In genomic region chr2:20209373-20210109, GRCh38 we compare ENCODE assay signal across 21 cellular contexts. TPM values are rescaled to one million over a fixed set of nuclear protein-coding genes. Genes with fewer than 3 reads are reported as not detected.
DNase-seq lines count a peak whose midpoint lies in the region; ATAC-seq and TF ChIP-seq lines count a peak whose summit lies in the region.
"Had no signal": no experiment of that assay in that cellular context is flagged by ENCODE, and none has a peak within 500 bp of the region (broad histone marks: within the 10 kb centered on the region; RNA-seq: fewer than 3 reads in every experiment).

No MANE protein-coding gene starts in this region.

- no peak for TF ChIP-seq CTCF in RWPE2 (IDR thresholded peaks at IDR 0.05; ENCODE audit: poor library complexity, severe bottlenecking)

- DNase-seq in Ammon's horn (ENCODE audit: low spot score) (peak; percentile 60), RWPE2 (ENCODE audit: low spot score) (no peak), neuronal stem cell (ENCODE audit: low spot score) (no peak), EL (no peak), middle frontal gyrus (ENCODE audit: extremely low spot score, low spot score) (no peak)
- DNase-seq: activated CD4-positive, alpha-beta T cell treated with anti-CD3 and anti-CD28 coated beads, Interleukin-2, amount 50 U/mL, for 1 hour; activated naive CD8-positive, alpha-beta T cell treated with anti-CD3 and anti-CD28 coated beads, Interleukin-2, amount 10 ng/mL, durations not matched to agents 7 days and 5 days; DMS 273 treated with DMSO at 0.1 percent for 48 hours; foreskin fibroblast; GDM1; naive B cell; NCI-H1417; NCI-H524 treated with DMSO at 0.1 percent for 48 hours; SIG-M5; stimulated activated CD8-positive, alpha-beta memory T cell treated with anti-CD3 and anti-CD28 coated beads, Interleukin-4, amount 100 ng/mL, for 48 hours had no signal

- peak overlapping the region; percentile 18 for H3K18ac ChIP-seq in neuronal stem cell (ENCODE audit: low read length)

- peaks cover 84% of the 10 kb centered on the region for H3K4me1 ChIP-seq in RWPE2 (ENCODE audit: insufficient read depth, poor library complexity, severe bottlenecking)
- H3K4me1 ChIP-seq in esophagus (ENCODE audit: control insufficient read depth in 2 of 2, insufficient read depth in 2 of 2, low read length in 1 of 2) = peaks cover 6 to 51% of the 10 kb centered on the region in 2 donors
- H3K4me1 ChIP-seq in neuronal stem cell (ENCODE audit: control insufficient read depth in 2 of 2, insufficient read depth in 1 of 2, low read depth in 1 of 2, low read length in 2 of 2) = peaks cover 16 to 22% of the 10 kb centered on the region in 2 donors
- H3K4me1 ChIP-seq: right atrium auricular region had no signal

- H2AK5ac ChIP-seq in neuronal stem cell (ENCODE audit: low read depth, low read length) = no peak overlapping the region

- H3K9ac ChIP-seq in neuronal stem cell (ENCODE audit: low read depth, low read length, poor library complexity) = peak overlapping the region; percentile 51

- H3K4me2 ChIP-seq in neuronal stem cell (ENCODE audit: insufficient read depth, low read length, poor library complexity, severe bottlenecking) = no peak overlapping the region
- H3K4me2 ChIP-seq: GM23338 had no signal

- no peak overlapping the region for H2BK12ac ChIP-seq in neuronal stem cell (ENCODE audit: low read length)

- no peak overlapping the region for H3K4ac ChIP-seq in neuronal stem cell (ENCODE audit: low read length)

- H3K79me1 ChIP-seq in neuronal stem cell (ENCODE audit: low read depth, low read length) = peaks cover 24% of the 10 kb centered on the region

- WGBS in esophagus, 2 donors = 70 to 77% methylated on average over 21 of the region's 21 CpGs
- no CpG with 5 or more reads among the region's 21 CpGs for WGBS in neuronal stem cell (ENCODE audit: extremely low coverage in 2 of 2, insufficient read length in 2 of 2, insufficient replicate concordance in 1 of 2), 2 donors

- H3K4me3 ChIP-seq in RWPE2 (ENCODE audit: severe bottlenecking) = no peak overlapping the region
- no peak overlapping the region for H3K4me3 ChIP-seq in esophagus (ENCODE audit: low read depth in 1 of 2, low read length in 2 of 2)
- no peak overlapping the region for H3K4me3 ChIP-seq in neuronal stem cell (ENCODE audit: low read length in 2 of 2)
- H3K4me3 ChIP-seq: GM23338, right atrium auricular region had no signal

- H2BK15ac ChIP-seq in neuronal stem cell (ENCODE audit: low read length) = no peak overlapping the region

- no peak overlapping the region for H3K23ac ChIP-seq in neuronal stem cell (ENCODE audit: low read depth, low read length, poor library complexity)

- H3K9me3 ChIP-seq in RWPE2 (ENCODE audit: severe bottlenecking) (no peaks in the 10 kb centered on the region), esophagus (ENCODE audit: control insufficient read depth in 2 of 2, insufficient read depth in 1 of 2, low read depth in 1 of 2, low read length in 1 of 2) (no peaks in the 10 kb centered on the region), neuronal stem cell (replicated peaks in 1 of 2; ENCODE audit: control insufficient read depth in 2 of 2, insufficient read depth in 1 of 2, low read depth in 1 of 2, low read length in 2 of 2) (no peaks in the 10 kb centered on the region)
- H3K9me3 ChIP-seq: right atrium auricular region had no signal

- H3K27me3 ChIP-seq in RWPE2 (ENCODE audit: insufficient read depth, poor library complexity, severe bottlenecking) = no peaks in the 10 kb centered on the region
- no peaks in the 10 kb centered on the region for H3K27me3 ChIP-seq in esophagus (ENCODE audit: control insufficient read depth in 1 of 2, insufficient read depth in 2 of 2, low read length in 2 of 2)
- H3K27me3 ChIP-seq in neuronal stem cell (ENCODE audit: control insufficient read depth in 3 of 3, insufficient read depth in 3 of 3, low read depth in 1 of 3, low read length in 3 of 3) = no peaks in the 10 kb centered on the region
- H3K27me3 ChIP-seq: right atrium auricular region had no signal

- H2BK120ac ChIP-seq in neuronal stem cell (ENCODE audit: low read depth, low read length) = no peak overlapping the region

- H2AFZ ChIP-seq in neuronal stem cell (ENCODE audit: low read length) = no peak overlapping the region
- H2AFZ ChIP-seq: GM23338 had no signal

- H4K8ac ChIP-seq in neuronal stem cell (ENCODE audit: low read depth, low read length) = no peak overlapping the region

- H4K91ac ChIP-seq in neuronal stem cell (ENCODE audit: low read depth, low read length, poor library complexity) = no peak overlapping the region

- H3K36me3 ChIP-seq in RWPE2 (ENCODE audit: low read depth) = peaks cover 77% of the 10 kb centered on the region
- H3K36me3 ChIP-seq in esophagus (ENCODE audit: control insufficient read depth in 2 of 2, insufficient read depth in 2 of 2, low read length in 1 of 2) = peaks cover 0 to 19% of the 10 kb centered on the region in 2 donors
- H3K36me3 ChIP-seq in neuronal stem cell (replicated peaks in 1 of 2; ENCODE audit: control insufficient read depth in 2 of 2, insufficient read depth in 2 of 2, low read length in 2 of 2) = peaks cover 16 to 21% of the 10 kb centered on the region in 2 donors
- H3K36me3 ChIP-seq: right atrium auricular region had no signal

- ATAC-seq in RWPE2 (ENCODE audit: low read depth) = no peak
- ATAC-seq in GM21423 (IDR thresholded peaks at IDR 0.05; ENCODE audit: unreplicated experiment) = no peak
- no peak for ATAC-seq in HG03025 (IDR thresholded peaks at IDR 0.05; ENCODE audit: low FRiP score, unreplicated experiment)
- ATAC-seq: GM23338 had no signal

- peak overlapping the region; percentile 97 for H3K27ac ChIP-seq in RWPE2 (ENCODE audit: poor library complexity, severe bottlenecking)
- H3K27ac ChIP-seq in esophagus (ENCODE audit: low read depth in 2 of 2, low read length in 1 of 2) = peak overlapping the region; percentile 85 to 96
- H3K27ac ChIP-seq in neuronal stem cell (replicated peaks; ENCODE audit: low read length) = no peak overlapping the region
- H3K27ac ChIP-seq: right atrium auricular region had no signal

- no peak overlapping the region for H3K14ac ChIP-seq in neuronal stem cell (ENCODE audit: low read length)

- no peak overlapping the region for H2BK5ac ChIP-seq in neuronal stem cell (ENCODE audit: low read length)

RNA-seq across cellular contexts. Expression of gene SDC1, which starts 15.4 kb away (rescaled TPM):
- 100 to 1,000 TPM; 239 to 334 TPM for polyA plus RNA-seq in esophagus
- polyA plus RNA-seq in neuronal stem cell (2013, experiment 1 of 2) = 45.3 TPM
- polyA plus RNA-seq in neuronal stem cell (2013, experiment 2 of 2) = 48.1 TPM
- polyA plus RNA-seq: CD14-positive monocyte had no signal
